Comparison of ENCODE assay signal across 8 cellular contexts in genomic region chr1:32703479-32704291, GRCh38. TPM values are rescaled to one million over a fixed set of nuclear protein-coding genes. Genes with fewer than 3 reads are reported as not detected.
DNase-seq lines count a peak whose midpoint lies in the region; ATAC-seq and TF ChIP-seq lines count a peak whose summit lies in the region.

No MANE protein-coding gene starts in this region.

- TF ChIP-seq CTCF in sigmoid colon (IDR thresholded peaks at IDR 0.05), result no peak

- TF ChIP-seq POLR2A in sigmoid colon (IDR thresholded peaks at IDR 0.05), result no peak

- H3K27me3 Mint-ChIP-seq in activated T-helper 17 cell treated with anti-CD3 and anti-CD28 coated beads, Interleukin-2, amount 50 U/mL, for 72 hours, result peaks cover 36% of the 10 kb centered on the region

- H3K9me3 ChIP-seq in sigmoid colon, result no peaks in the 10 kb centered on the region

- H3K36me3 Mint-ChIP-seq in activated T-helper 17 cell treated with anti-CD3 and anti-CD28 coated beads, Interleukin-2, amount 50 U/mL, for 72 hours (ENCODE audit: low read depth), result no peaks in the 10 kb centered on the region

- no peak overlapping the region for H3K27ac Mint-ChIP-seq in activated T-helper 17 cell treated with anti-CD3 and anti-CD28 coated beads, Interleukin-2, amount 50 U/mL, for 72 hours

- DNase-seq in H4 (ENCODE audit: low spot score) (peak; percentile 79), left cardiac atrium (peak; percentile 52), sigmoid colon (peak; percentile 77), NCI-H187 treated with DMSO at 0.1 percent for 48 hours (lab: John Stamatoyannopoulos, UW) (no peak), middle frontal gyrus (ENCODE audit: extremely low spot score, low spot score) (no peak)

- no peaks in the 10 kb centered on the region for H3K9me3 Mint-ChIP-seq in activated T-helper 17 cell treated with anti-CD3 and anti-CD28 coated beads, Interleukin-2, amount 50 U/mL, for 72 hours

- H3K4me3 Mint-ChIP-seq in activated T-helper 17 cell treated with anti-CD3 and anti-CD28 coated beads, Interleukin-2, amount 50 U/mL, for 72 hours, result peak overlapping the region; percentile 38

- peaks cover 6% of the 10 kb centered on the region for H3K4me1 Mint-ChIP-seq in activated T-helper 17 cell treated with anti-CD3 and anti-CD28 coated beads, Interleukin-2, amount 50 U/mL, for 72 hours

- H3K4me3 ChIP-seq in sigmoid colon, result peak overlapping the region; percentile 60 to 87 (median 74)

- intact Hi-C loops in left cardiac atrium (cut with DNase I), result no loop called here
- intact Hi-C loops in sigmoid colon (cut with DNase I), result loop anchor here (5.0 kb wide), 1 partner anchor 51 kb away; the partner anchor contains the start of genes RBBP4 and ZBTB8OS

- no peak for ATAC-seq in activated T-helper 17 cell treated with anti-CD3 and anti-CD28 coated beads, Interleukin-2, amount 50 U/mL, for 72 hours (replicated peaks)
- peak; percentile 31 to 50 for ATAC-seq in left cardiac atrium
- no peak for ATAC-seq in HG03469 (IDR thresholded peaks at IDR 0.05; ENCODE audit: unreplicated experiment)
- no peak for ATAC-seq in HG03432 (IDR thresholded peaks at IDR 0.05; ENCODE audit: unreplicated experiment)

- H3K36me3 ChIP-seq in sigmoid colon, result no peaks in the 10 kb centered on the region

- TF ChIP-seq EP300 in sigmoid colon (IDR thresholded peaks at IDR 0.05), result peak in 1 of 4 donors; percentile 57

- 60 to 65% methylated on average over 18 of the region's 18 CpGs for WGBS in sigmoid colon, 2 donors

- H3K27me3 ChIP-seq in sigmoid colon, result no peaks in the 10 kb centered on the region

- H3K4me1 ChIP-seq in sigmoid colon, result peaks cover 0 to 59% (median 46%) of the 10 kb centered on the region in 4 donors

- peak overlapping the region; percentile 86 to 95 (median 93) for H3K27ac ChIP-seq in sigmoid colon

RNA-seq across cellular contexts. Expression of gene SYNC, which starts 1.1 kb away (rescaled TPM):
- total RNA-seq in H4 (2014; rRNA removed; shearing (Covaris generic)), result 20.2 and 20.7 TPM in 2 replicates
- not detected for total RNA-seq in activated T-helper 17 cell treated with anti-CD3 and anti-CD28 coated beads, Interleukin-2, amount 50 U/mL, for 72 hours
- total RNA-seq in left cardiac atrium, result 10 to 100 TPM; 14.5 to 15.8 TPM
- total RNA-seq in sigmoid colon, result 10 to 100 TPM; 22.5 to 87.5 (median 33.8) TPM
- 10 to 100 TPM in 1 of 3 donors, 1 to 10 TPM in 2; 6.9 to 12.7 (median 9.6) TPM for polyA plus RNA-seq in sigmoid colon

RNA-seq across cellular contexts. Expression of gene RBBP4, which starts 52.7 kb away (rescaled TPM):
- total RNA-seq in H4 (2014; rRNA removed; shearing (Covaris generic)), result 137 and 157 TPM in 2 replicates
- 100 to 1,000 TPM; 237 to 326 TPM for total RNA-seq in activated T-helper 17 cell treated with anti-CD3 and anti-CD28 coated beads, Interleukin-2, amount 50 U/mL, for 72 hours
- 100 to 1,000 TPM in 1 of 2 donors, 10 to 100 TPM in 1; 95.8 to 108 TPM for total RNA-seq in left cardiac atrium
- total RNA-seq in sigmoid colon, result 100 to 1,000 TPM in 3 of 4 donors, 10 to 100 TPM in 1; 91.8 to 118 (median 108) TPM
- 10 to 100 TPM; 54.1 to 81.1 (median 59.9) TPM for polyA plus RNA-seq in sigmoid colon

RNA-seq across cellular contexts. Expression of gene ZBTB8OS, which starts 53.3 kb away (rescaled TPM):
- total RNA-seq in H4 (2014; rRNA removed; shearing (Covaris generic)), result 101 and 102 TPM in 2 replicates
- total RNA-seq in activated T-helper 17 cell treated with anti-CD3 and anti-CD28 coated beads, Interleukin-2, amount 50 U/mL, for 72 hours, result 10 to 100 TPM; 52.9 to 68.0 TPM
- total RNA-seq in left cardiac atrium (10 to 100 TPM; 26.2 to 32.7 TPM), sigmoid colon (10 to 100 TPM; 19.9 to 40.3 (median 36.8) TPM)
- polyA plus RNA-seq in sigmoid colon, result 10 to 100 TPM; 51.9 to 97.3 (median 89.5) TPM

Comparison
In these comparisons a context has a peak if more than half of its experiments do, and no peak if none do; other contexts are left out.
1. DNase-seq: peak in H4 (single experiment), left cardiac atrium (single experiment) and sigmoid colon (single experiment); none in NCI-H187 treated with DMSO at 0.1 percent for 48 hours (single experiment) and middle frontal gyrus (single experiment).
2. ATAC-seq: peak in left cardiac atrium (2 of 2); none in activated T-helper 17 cell treated with anti-CD3 and anti-CD28 coated beads, Interleukin-2, amount 50 U/mL, for 72 hours (single experiment), HG03469 (single experiment) and HG03432 (single experiment).
3. RNA of gene SYNC, which starts 1.1 kb away (total RNA-seq): 22.5 to 87.5 TPM in sigmoid colon, 20.2 to 20.7 TPM in H4 and 14.5 to 15.8 TPM in left cardiac atrium; not detected in activated T-helper 17 cell treated with anti-CD3 and anti-CD28 coated beads, Interleukin-2, amount 50 U/mL, for 72 hours; every median in the first group is over 10 times any median in the second.